ENCODE assay signal across 9 cellular contexts in the genomic region with DNA sequence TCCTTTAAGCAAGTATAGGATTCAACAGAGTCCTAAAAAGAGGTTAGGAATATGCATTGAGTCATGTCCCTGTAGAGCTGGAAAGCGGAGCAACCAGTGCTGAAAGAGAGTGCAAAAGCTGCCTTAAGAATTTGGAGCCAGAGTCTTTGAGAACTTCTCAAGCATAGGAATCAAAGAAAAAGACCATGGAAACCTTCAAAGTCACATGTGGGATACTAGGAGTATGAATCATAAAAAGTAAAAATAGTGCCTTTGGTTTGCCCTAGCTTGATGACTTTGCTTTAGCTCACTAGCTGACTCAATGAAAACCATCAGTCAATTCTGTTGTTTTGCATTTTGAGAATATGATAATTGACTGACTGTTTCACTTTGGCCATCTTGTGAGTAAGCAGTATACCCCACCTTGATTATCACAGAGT.
A peak's percentile ranks its signal among the peaks of the same experiment; 100 is the strongest.
DNase-seq lines count a peak whose midpoint lies in the region; ATAC-seq and TF ChIP-seq lines count a peak whose summit lies in the region.
"Had no signal": no experiment of that assay in that cellular context is flagged by ENCODE, and none has a peak within 500 bp of the region (broad histone marks: within the 10 kb centered on the region; RNA-seq: fewer than 3 reads in every experiment).

No MANE protein-coding gene starts in this region.

- no peak for TF ChIP-seq CTCF in fibroblast of the aortic adventitia (IDR thresholded peaks at IDR 0.05; ENCODE audit: insufficient read depth, low read length)
- no peak for TF ChIP-seq CTCF in GM20000 (IDR thresholded peaks at IDR 0.05; ENCODE audit: extremely low read depth, missing control alignments)

- DNase-seq in AG08395 (ENCODE audit: low spot score) (peak; percentile 67), RKO (ENCODE audit: low spot score) (peak; percentile 98), fibroblast of the aortic adventitia (ENCODE audit: low read depth) (peak; percentile 93), HK-2 (ENCODE audit: unreplicated experiment) (no peak), GM20000 (ENCODE audit: low spot score) (no peak), NCI-H2107 treated with DMSO at 0.1 percent for 48 hours (lab: John Stamatoyannopoulos, UW; ENCODE audit: unreplicated experiment) (no peak), NCI-H2196 (lab: John Stamatoyannopoulos, UW; ENCODE audit: unreplicated experiment) (no peak)
- DNase-seq: NCI-H146 had no signal

- peak; percentile 61 for ATAC-seq in GM21529 (IDR thresholded peaks at IDR 0.05; ENCODE audit: unreplicated experiment)

- no peak overlapping the region for H3K4me3 ChIP-seq in fibroblast of the aortic adventitia (ENCODE audit: low read depth, low read length)

Comparison
In these comparisons a context has a peak if more than half of its experiments do, and no peak if none do; other contexts are left out.
1. DNase-seq: peak in AG08395 (single experiment), RKO (single experiment) and fibroblast of the aortic adventitia (single experiment); none in HK-2 (single experiment), GM20000 (single experiment), NCI-H2107 treated with DMSO at 0.1 percent for 48 hours (single experiment) and NCI-H2196 (single experiment).